Comparison of ENCODE assay signal across 8 cellular contexts in the genomic region with DNA sequence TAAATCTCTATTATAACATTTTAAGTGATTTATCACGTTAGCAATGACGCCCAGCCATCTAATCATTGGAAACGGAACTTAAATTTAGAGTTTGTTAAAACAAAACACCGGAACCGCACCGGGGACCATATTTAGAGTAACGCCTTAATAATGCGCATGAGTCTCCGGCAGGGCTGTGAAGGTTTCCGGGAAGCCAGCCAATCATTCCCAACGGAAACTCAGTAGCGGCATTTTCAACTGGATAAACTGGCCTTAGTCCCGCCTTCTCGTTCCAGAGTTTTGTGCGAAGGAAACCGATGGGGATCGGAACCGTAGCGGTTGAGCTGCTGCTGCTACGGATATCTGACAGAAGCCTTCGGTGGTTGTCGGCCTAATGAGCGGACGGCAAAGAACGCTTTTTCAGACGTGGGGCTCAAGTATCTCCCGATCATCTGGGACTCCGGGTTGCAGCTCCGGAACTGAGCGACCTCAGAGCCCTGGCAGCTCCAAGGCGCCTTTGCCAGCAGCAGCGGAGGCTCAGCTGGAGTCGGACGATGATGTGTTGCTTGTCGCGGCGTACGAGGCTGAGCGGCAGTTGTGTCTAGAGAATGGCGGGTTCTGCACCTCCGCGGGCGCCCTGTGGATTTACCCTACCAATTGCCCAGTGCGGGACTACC.
A peak's percentile ranks its signal among the peaks of the same experiment; 100 is the strongest.
DNase-seq lines count a peak whose midpoint lies in the region; ATAC-seq, FAIRE-seq and TF ChIP-seq lines count a peak whose summit lies in the region.

A gene with protein sequence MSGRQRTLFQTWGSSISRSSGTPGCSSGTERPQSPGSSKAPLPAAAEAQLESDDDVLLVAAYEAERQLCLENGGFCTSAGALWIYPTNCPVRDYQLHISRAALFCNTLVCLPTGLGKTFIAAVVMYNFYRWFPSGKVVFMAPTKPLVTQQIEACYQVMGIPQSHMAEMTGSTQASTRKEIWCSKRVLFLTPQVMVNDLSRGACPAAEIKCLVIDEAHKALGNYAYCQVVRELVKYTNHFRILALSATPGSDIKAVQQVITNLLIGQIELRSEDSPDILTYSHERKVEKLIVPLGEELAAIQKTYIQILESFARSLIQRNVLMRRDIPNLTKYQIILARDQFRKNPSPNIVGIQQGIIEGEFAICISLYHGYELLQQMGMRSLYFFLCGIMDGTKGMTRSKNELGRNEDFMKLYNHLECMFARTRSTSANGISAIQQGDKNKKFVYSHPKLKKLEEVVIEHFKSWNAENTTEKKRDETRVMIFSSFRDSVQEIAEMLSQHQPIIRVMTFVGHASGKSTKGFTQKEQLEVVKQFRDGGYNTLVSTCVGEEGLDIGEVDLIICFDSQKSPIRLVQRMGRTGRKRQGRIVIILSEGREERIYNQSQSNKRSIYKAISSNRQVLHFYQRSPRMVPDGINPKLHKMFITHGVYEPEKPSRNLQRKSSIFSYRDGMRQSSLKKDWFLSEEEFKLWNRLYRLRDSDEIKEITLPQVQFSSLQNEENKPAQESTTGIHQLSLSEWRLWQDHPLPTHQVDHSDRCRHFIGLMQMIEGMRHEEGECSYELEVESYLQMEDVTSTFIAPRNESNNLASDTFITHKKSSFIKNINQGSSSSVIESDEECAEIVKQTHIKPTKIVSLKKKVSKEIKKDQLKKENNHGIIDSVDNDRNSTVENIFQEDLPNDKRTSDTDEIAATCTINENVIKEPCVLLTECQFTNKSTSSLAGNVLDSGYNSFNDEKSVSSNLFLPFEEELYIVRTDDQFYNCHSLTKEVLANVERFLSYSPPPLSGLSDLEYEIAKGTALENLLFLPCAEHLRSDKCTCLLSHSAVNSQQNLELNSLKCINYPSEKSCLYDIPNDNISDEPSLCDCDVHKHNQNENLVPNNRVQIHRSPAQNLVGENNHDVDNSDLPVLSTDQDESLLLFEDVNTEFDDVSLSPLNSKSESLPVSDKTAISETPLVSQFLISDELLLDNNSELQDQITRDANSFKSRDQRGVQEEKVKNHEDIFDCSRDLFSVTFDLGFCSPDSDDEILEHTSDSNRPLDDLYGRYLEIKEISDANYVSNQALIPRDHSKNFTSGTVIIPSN (N-terminal part only) (plus strand): TSS at position 272 of the 656 bp plus-strand sequence. CDS start 102 bp downstream, at position 374.

- in situ Hi-C loops in GM18951 (cut with MboI; ENCODE audit: low sequenced_read_pairs, unreplicated experiment), result no loop called here

- DNase-seq in AG08395 (ENCODE audit: low spot score) (peak; percentile 96), NCI-H446 treated with DMSO at 0.1 percent for 48 hours (lab: John Stamatoyannopoulos, UW) (peak; percentile 96), cerebellar nuclear complex (lab: John Stamatoyannopoulos, UW) (peak; percentile 33 to 84)
- DNase-seq in stimulated activated CD4-positive, alpha-beta T cell treated with anti-CD3 and anti-CD28 coated beads, Interleukin-12 subunit alpha, Interleukin-12 subunit beta, amount 100 ng/mL, for 48 hours (ENCODE audit: low read depth in 2 of 3, low spot score in 1 of 3), result peak; percentile 80 to 85 (median 80)

- peak; percentile 96 for FAIRE-seq in islet of Langerhans (lab: Jason Lieb, UNC)

- ATAC-seq in HG03354 (IDR thresholded peaks at IDR 0.05; ENCODE audit: poor library complexity, severe bottlenecking, unreplicated experiment), result peak; percentile 38
- ATAC-seq in activated CD4-positive, CD25-positive, alpha-beta regulatory T cell treated with anti-CD3 and anti-CD28 coated beads, Interleukin-2, amount 50 U/mL, for 24 hours, result peak; percentile 40 to 42

- peak; percentile 80 for TF ChIP-seq POLR2A in GM18951 (IDR thresholded peaks at IDR 0.05; ENCODE audit: extremely low read depth, insufficient read depth, insufficient read length)

Comparison
In these comparisons a context has a peak if more than half of its experiments do, and no peak if none do; other contexts are left out.
1. Peak in every context shown above with its lines: DNase-seq and ATAC-seq.